In the genomic region with DNA sequence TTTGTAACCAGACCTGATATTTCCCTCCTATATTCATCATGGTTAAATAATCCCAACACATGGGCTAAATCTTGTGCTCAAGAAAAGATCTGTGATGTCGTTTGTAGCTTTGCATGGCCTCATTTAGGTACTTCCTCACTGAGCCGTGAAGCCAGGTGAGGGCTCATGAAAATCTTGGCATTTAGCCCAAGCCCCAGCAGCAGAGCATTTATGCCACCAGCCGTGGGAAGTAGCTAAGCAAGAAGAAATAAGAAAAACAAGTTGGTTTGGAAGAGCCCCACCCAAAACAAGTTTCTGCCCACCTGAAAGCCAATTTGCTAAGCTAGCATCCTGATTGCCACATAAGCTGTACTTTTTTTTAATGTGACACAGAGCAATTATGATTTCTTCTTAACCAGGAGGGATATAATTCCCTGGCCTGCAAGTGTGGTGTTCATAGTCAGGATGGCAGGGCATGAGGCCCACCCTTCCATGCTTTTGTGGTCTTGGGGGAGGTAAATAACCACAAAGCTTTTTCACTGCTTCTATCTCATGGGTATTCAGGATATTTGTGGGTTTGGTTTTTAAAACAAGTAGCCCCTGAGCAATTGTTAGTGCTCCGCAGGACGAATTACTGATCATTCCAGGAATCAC, we compare ENCODE assay signal across 9 cellular contexts. TPM values are rescaled to one million over a fixed set of nuclear protein-coding genes. Genes with fewer than 3 reads are reported as not detected.
DNase-seq lines count a peak whose midpoint lies in the region; ATAC-seq and TF ChIP-seq lines count a peak whose summit lies in the region.
"Had no signal": no experiment of that assay in that cellular context is flagged by ENCODE, and none has a peak within 500 bp of the region (broad histone marks: within the 10 kb centered on the region; RNA-seq: fewer than 3 reads in every experiment).

No MANE protein-coding gene starts in this region.

- POLR2A ChIA-PET in T-cell (lab: Charles Lee): interaction anchor here (0.5 to 1.3 kb wide), 5 partner anchors 9 to 69 kb away, joined by 3 to 8 read pairs (median 3); a partner anchor contains a TSS

- H3K27ac Mint-ChIP-seq in T-cell: peak overlapping the region; percentile 87 to 88

- DNase-seq in DMS53 treated with DMSO at 0.1 percent for 48 hours (lab: John Stamatoyannopoulos, UW; ENCODE audit: unreplicated experiment) (peak; percentile 57), T-cell (peak in 33 of 34 experiments; percentile 32 to 86 (median 68)), amygdala (lab: John Stamatoyannopoulos, UW) (no peak), epidermal melanocyte (ENCODE audit: insufficient read length, low spot score) (no peak), NCI-H82 (lab: John Stamatoyannopoulos, UW) (no peak), D341Med (ENCODE audit: low spot score) (no peak)
- DNase-seq: glutamatergic neuron had no signal

- CTCF ChIA-PET in T-cell (lab: Charles Lee): interaction anchor here (0.5 to 2.8 kb wide), 15 partner anchors 9 to 621 kb away, joined by 3 to 26 read pairs (median 4); a partner anchor contains a TSS

- no peak overlapping the region for H2AFZ ChIP-seq in Loucy (ENCODE audit: low read length)

- peak overlapping the region; percentile 40 to 60 (median 42) for H3K4me3 Mint-ChIP-seq in T-cell

- H3K4me1 ChIP-seq in Loucy (ENCODE audit: insufficient read depth, low read length, poor library complexity, severe bottlenecking): peaks cover 14% of the 10 kb centered on the region

- H3K9me3 ChIP-seq in Loucy (ENCODE audit: insufficient read depth, low read depth, low read length): no peaks in the 10 kb centered on the region

- H4K20me1 ChIP-seq in Loucy (ENCODE audit: insufficient read depth, low read length, poor library complexity, severe bottlenecking): no peaks in the 10 kb centered on the region

- ATAC-seq in T-cell (replicated peaks in 1 of 4) (peak; percentile 86 to 93 (median 90)), esophagus mucosa (peak; percentile 60)

- H3K4me1 Mint-ChIP-seq in T-cell: peaks cover 22 to 56% (median 28%) of the 10 kb centered on the region in 3 donors

- no peaks in the 10 kb centered on the region for H3K79me2 ChIP-seq in Loucy (ENCODE audit: insufficient read depth, low read length)

- H3K4me2 ChIP-seq in Loucy (ENCODE audit: low read depth, low read length, poor library complexity, severe bottlenecking): peak overlapping the region; percentile 27

- no peak overlapping the region for H3K9ac ChIP-seq in Loucy (ENCODE audit: low read depth, low read length, poor library complexity, severe bottlenecking)

- TF ChIP-seq CTCF in Loucy (conservative IDR thresholded peaks at IDR 0.05; ENCODE audit: low read length): no peak

- no peaks in the 10 kb centered on the region for H3K27me3 ChIP-seq in Loucy (ENCODE audit: insufficient read depth, low read length, poor library complexity, severe bottlenecking)

- no peak overlapping the region for H3K4me3 ChIP-seq in Loucy (ENCODE audit: low read length, poor library complexity, severe bottlenecking)

- H3K27me3 Mint-ChIP-seq in T-cell: no peaks in the 10 kb centered on the region

- H3K9me2 ChIP-seq in Loucy (replicated peaks; ENCODE audit: low read depth, low read length): no peaks in the 10 kb centered on the region

- no peaks in the 10 kb centered on the region for H3K9me3 Mint-ChIP-seq in T-cell

- no peaks in the 10 kb centered on the region for H3K36me3 ChIP-seq in Loucy (ENCODE audit: insufficient read depth, low read length)

- no peaks in the 10 kb centered on the region for H3F3A ChIP-seq in Loucy (ENCODE audit: low read depth)

- no peaks in the 10 kb centered on the region for H3K36me3 Mint-ChIP-seq in T-cell

RNA-seq across cellular contexts. Expression of a gene that starts 10.5 kb away (rescaled TPM):
- not detected for total RNA-seq in T-cell
- not detected for total RNA-seq in esophagus mucosa

RNA-seq across cellular contexts. Expression of a gene that starts 31.6 kb away (rescaled TPM):
- 10 to 100 TPM; 38.8 to 60.2 (median 47.4) TPM for total RNA-seq in T-cell
- 25.4 TPM for total RNA-seq in esophagus mucosa

RNA-seq across cellular contexts. Expression of a gene that starts 55.3 kb away (rescaled TPM):
- total RNA-seq in T-cell (10 to 100 TPM; 18.7 to 38.0 (median 24.1) TPM), esophagus mucosa (41.7 TPM)

Comparison
In these comparisons a context has a peak if more than half of its experiments do, and no peak if none do; other contexts are left out.
1. DNase-seq: peak in DMS53 treated with DMSO at 0.1 percent for 48 hours (single experiment) and T-cell (33 of 34); none in amygdala (0 of 56), epidermal melanocyte (single experiment), NCI-H82 (single experiment) and D341Med (single experiment).